In the genomic region with DNA sequence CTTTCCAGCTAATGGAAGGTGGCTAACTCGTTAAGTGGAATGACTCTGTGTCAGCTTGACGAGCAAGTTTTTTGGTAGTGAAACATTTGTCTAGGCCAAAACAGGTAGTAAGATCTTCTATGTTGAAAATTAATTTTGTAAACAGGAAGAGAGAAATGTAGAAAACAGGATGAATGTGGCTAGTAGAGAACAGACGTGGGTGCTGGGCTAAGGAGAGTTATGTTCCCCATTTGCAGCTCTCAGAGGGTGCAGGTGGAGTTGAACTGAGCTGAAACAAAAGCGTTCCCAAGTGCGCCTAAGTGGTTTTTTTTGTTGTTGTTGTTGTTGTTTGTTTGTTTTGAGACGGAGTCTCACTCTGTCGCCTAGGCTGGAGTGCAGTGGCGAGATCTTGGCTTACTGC, we compare ENCODE assay signal across 14 cellular contexts. TPM values are rescaled to one million over a fixed set of nuclear protein-coding genes. Genes with fewer than 3 reads are reported as not detected.
DNase-seq lines count a peak whose midpoint lies in the region; ATAC-seq and TF ChIP-seq lines count a peak whose summit lies in the region.
"Had no signal": no experiment of that assay in that cellular context is flagged by ENCODE, and none has a peak within 500 bp of the region (broad histone marks: within the 10 kb centered on the region; RNA-seq: fewer than 3 reads in every experiment).

No MANE protein-coding gene starts in this region.

- H3K4me1 Mint-ChIP-seq in activated CD4-positive, alpha-beta T cell treated with anti-CD3 and anti-CD28 coated beads, Interleukin-2, amount 10 ng/mL, durations not matched to agents 24 days and 14 days = peaks cover 19% of the 10 kb centered on the region
- H3K4me1 Mint-ChIP-seq in stimulated activated memory B cell treated with anti-CD40 and anti-IgM and Interleukin-4, amounts not matched to agents 10 μg/mL and 1 μg/mL and 100 μg/mL, for 72 hours = peaks cover 67% of the 10 kb centered on the region

- no peaks in the 10 kb centered on the region for H3K4me1 ChIP-seq in thyroid gland
- H3K4me1 ChIP-seq: right atrium auricular region had no signal

- no peaks in the 10 kb centered on the region for H3K9me3 ChIP-seq in thyroid gland
- H3K9me3 ChIP-seq: right atrium auricular region had no signal

- H3K27me3 ChIP-seq in HL-60 (ENCODE audit: insufficient read depth, poor library complexity, severe bottlenecking) (no peaks in the 10 kb centered on the region), thyroid gland (no peaks in the 10 kb centered on the region)
- H3K27me3 ChIP-seq: right atrium auricular region had no signal

- H3K27ac ChIP-seq in HL-60 (replicated peaks) (peak overlapping the region; percentile 68), thyroid gland (no peak overlapping the region)
- H3K27ac ChIP-seq: right atrium auricular region had no signal

- no peak for DNase-seq in activated CD4-positive, alpha-beta T cell treated with anti-CD3 and anti-CD28 coated beads, Interleukin-2, amount 10 ng/mL, durations not matched to agents 24 days and 14 days
- no peak for DNase-seq in activated CD4-positive, alpha-beta T cell treated with anti-CD3 and anti-CD28 coated beads for 1 hour
- peak in 1 of 2 experiments; percentile 66 for DNase-seq in HL-60 (ENCODE audit: low read depth in 1 of 2, low spot score in 1 of 2)
- no peak for DNase-seq in NCI-H69 (lab: John Stamatoyannopoulos, UW)
- no peak for DNase-seq in thyroid gland
- DNase-seq in Right ventricle myocardium superior = no peak
- DNase-seq: activated naive CD8-positive, alpha-beta T cell treated with anti-CD3 and anti-CD28 coated beads, Interleukin-2, amount 50 U/mL, for 24 hours; GOT3; midbrain; NCI-H2107; SHP77 had no signal

- H3K27me3 Mint-ChIP-seq in activated CD4-positive, alpha-beta T cell treated with anti-CD3 and anti-CD28 coated beads, Interleukin-2, amount 10 ng/mL, durations not matched to agents 24 days and 14 days = no peaks in the 10 kb centered on the region
- no peaks in the 10 kb centered on the region for H3K27me3 Mint-ChIP-seq in stimulated activated memory B cell treated with anti-CD40 and anti-IgM and Interleukin-4, amounts not matched to agents 10 μg/mL and 1 μg/mL and 100 μg/mL, for 72 hours
- H3K27me3 Mint-ChIP-seq: activated naive CD8-positive, alpha-beta T cell treated with anti-CD3 and anti-CD28 coated beads, Interleukin-2, amount 50 U/mL, for 24 hours had no signal

- TF ChIP-seq POLR2A in thyroid gland (IDR thresholded peaks at IDR 0.05) = no peak

- TF ChIP-seq CTCF in HL-60 (IDR thresholded peaks at IDR 0.05; ENCODE audit: insufficient read depth, low read length) = no peak
- TF ChIP-seq CTCF in thyroid gland (IDR thresholded peaks at IDR 0.05) = no peak

- H3K4me3 ChIP-seq in HL-60 (replicated peaks; ENCODE audit: insufficient read depth, low read length) (no peak overlapping the region), thyroid gland (replicated peaks in 1 of 3) (no peak overlapping the region)
- H3K4me3 ChIP-seq: right atrium auricular region had no signal

- peak overlapping the region; percentile 57 for H3K27ac Mint-ChIP-seq in activated CD4-positive, alpha-beta T cell treated with anti-CD3 and anti-CD28 coated beads, Interleukin-2, amount 10 ng/mL, durations not matched to agents 24 days and 14 days
- H3K27ac Mint-ChIP-seq in stimulated activated memory B cell treated with anti-CD40 and anti-IgM and Interleukin-4, amounts not matched to agents 10 μg/mL and 1 μg/mL and 100 μg/mL, for 72 hours = peak overlapping the region; percentile 66
- H3K27ac Mint-ChIP-seq: activated naive CD8-positive, alpha-beta T cell treated with anti-CD3 and anti-CD28 coated beads, Interleukin-2, amount 50 U/mL, for 24 hours had no signal

- H3K4me3 Mint-ChIP-seq in activated CD4-positive, alpha-beta T cell treated with anti-CD3 and anti-CD28 coated beads, Interleukin-2, amount 10 ng/mL, durations not matched to agents 24 days and 14 days = peak overlapping the region; percentile 30
- H3K4me3 Mint-ChIP-seq in stimulated activated memory B cell treated with anti-CD40 and anti-IgM and Interleukin-4, amounts not matched to agents 10 μg/mL and 1 μg/mL and 100 μg/mL, for 72 hours = peak overlapping the region; percentile 31
- H3K4me3 Mint-ChIP-seq: activated naive CD8-positive, alpha-beta T cell treated with anti-CD3 and anti-CD28 coated beads, Interleukin-2, amount 50 U/mL, for 24 hours had no signal

- 83 to 85% methylated on average over 8 of the region's 8 CpGs for WGBS in thyroid gland, 2 donors

- H3K9me3 Mint-ChIP-seq in activated CD4-positive, alpha-beta T cell treated with anti-CD3 and anti-CD28 coated beads, Interleukin-2, amount 10 ng/mL, durations not matched to agents 24 days and 14 days = no peaks in the 10 kb centered on the region
- H3K9me3 Mint-ChIP-seq in stimulated activated memory B cell treated with anti-CD40 and anti-IgM and Interleukin-4, amounts not matched to agents 10 μg/mL and 1 μg/mL and 100 μg/mL, for 72 hours = no peaks in the 10 kb centered on the region
- H3K9me3 Mint-ChIP-seq: activated naive CD8-positive, alpha-beta T cell treated with anti-CD3 and anti-CD28 coated beads, Interleukin-2, amount 50 U/mL, for 24 hours had no signal

- no peaks in the 10 kb centered on the region for H3K36me3 Mint-ChIP-seq in activated CD4-positive, alpha-beta T cell treated with anti-CD3 and anti-CD28 coated beads, Interleukin-2, amount 10 ng/mL, durations not matched to agents 24 days and 14 days (ENCODE audit: low read depth)
- H3K36me3 Mint-ChIP-seq in stimulated activated memory B cell treated with anti-CD40 and anti-IgM and Interleukin-4, amounts not matched to agents 10 μg/mL and 1 μg/mL and 100 μg/mL, for 72 hours = no peaks in the 10 kb centered on the region

- intact Hi-C loops in activated CD4-positive, alpha-beta T cell treated with anti-CD3 and anti-CD28 coated beads, Interleukin-2, amount 10 ng/mL, durations not matched to agents 24 days and 14 days (cut with micrococcal nuclease) = no loop called here
- intact Hi-C loops in thyroid gland (cut with DNase I) = no loop called here
- intact Hi-C loops in Right ventricle myocardium superior (cut with DNase I) = no loop called here

- ATAC-seq in GM21825 (IDR thresholded peaks at IDR 0.05; ENCODE audit: unreplicated experiment) (peak; percentile 76), Right ventricle myocardium superior (ENCODE audit: poor library complexity) (no peak)
- ATAC-seq in stimulated activated memory B cell treated with anti-CD40 and anti-IgM and Interleukin-4, amounts not matched to agents 10 μg/mL and 1 μg/mL and 100 μg/mL, for 72 hours = peak; percentile 89
- ATAC-seq: activated naive CD8-positive, alpha-beta T cell treated with anti-CD3 and anti-CD28 coated beads, Interleukin-2, amount 50 U/mL, for 24 hours had no signal

- H3K36me3 ChIP-seq in thyroid gland = no peaks in the 10 kb centered on the region
- H3K36me3 ChIP-seq: right atrium auricular region had no signal

RNA-seq across cellular contexts. Expression of a gene that starts 59.5 kb away (rescaled TPM):
- 47.4 and 52.3 TPM in 2 replicates for total RNA-seq in activated CD4-positive, alpha-beta T cell treated with anti-CD3 and anti-CD28 coated beads, Interleukin-2, amount 10 ng/mL, durations not matched to agents 24 days and 14 days
- 10 to 100 TPM; 37.1 to 48.1 (median 46.3) TPM for total RNA-seq in thyroid gland
- total RNA-seq in Right ventricle myocardium superior = 28.8 TPM
